16 cellular contexts compared by ENCODE assay signal in genomic region chr14:67680941-67681340, GRCh38. TPM values are rescaled to one million over a fixed set of nuclear protein-coding genes. Genes with fewer than 3 reads are reported as not detected.
DNase-seq lines count a peak whose midpoint lies in the region; ATAC-seq and TF ChIP-seq lines count a peak whose summit lies in the region.
"Had no signal": no experiment of that assay in that cellular context is flagged by ENCODE, and none has a peak within 500 bp of the region (broad histone marks: within the 10 kb centered on the region; RNA-seq: fewer than 3 reads in every experiment).

No MANE protein-coding gene starts in this region.

- DNase-seq in activated T-cell treated with anti-CD3 and anti-CD28 coated beads, Interleukin-2, amount 50 U/mL, for 24 hours, result no peak
- no peak for DNase-seq in activated T-cell treated with anti-CD3 and anti-CD28 coated beads, Interleukin-2, amount 50 U/mL, for 48 hours
- DNase-seq in NOMO-1 (lab: John Stamatoyannopoulos, UW; ENCODE audit: unreplicated experiment in 2 of 2) (peak; percentile 47 to 66), neural crest cell (ENCODE audit: low read depth, low spot score) (no peak), superior temporal gyrus (ENCODE audit: extremely low spot score) (no peak)
- no peak for DNase-seq in NK-92 treated with Interleukin-12 subunit alpha and Interleukin-12 subunit beta, amount 100 ng/mL, for 24 hours (lab: John Stamatoyannopoulos, UW)
- DNase-seq: ACHN; activated T-cell treated with anti-CD3 and anti-CD28 coated beads for 4 hours; DMS53; NCI-H1436 treated with DMSO at 0.1 percent for 48 hours; NCI-H446; stimulated activated CD4-positive, alpha-beta T cell treated with anti-CD3 and anti-CD28 coated beads, Interleukin-12 subunit alpha, Interleukin-12 subunit beta, amount 100 ng/mL, for 4 hours had no signal

- H3K9me3 Mint-ChIP-seq in activated T-cell treated with anti-CD3 and anti-CD28 coated beads, Interleukin-2, amount 50 U/mL, for 24 hours, result no peaks in the 10 kb centered on the region
- no peaks in the 10 kb centered on the region for H3K9me3 Mint-ChIP-seq in activated T-helper 17 cell treated with anti-CD3 and anti-CD28 coated beads, Interleukin-2, amount 50 U/mL, for 72 hours
- no peaks in the 10 kb centered on the region for H3K9me3 Mint-ChIP-seq in neural crest cell
- H3K9me3 Mint-ChIP-seq: mesothelial cell of epicardium had no signal

- ATAC-seq in activated T-helper 17 cell treated with anti-CD3 and anti-CD28 coated beads, Interleukin-2, amount 50 U/mL, for 72 hours (replicated peaks), result no peak
- ATAC-seq in GM21576 (IDR thresholded peaks at IDR 0.05; ENCODE audit: unreplicated experiment), result no peak

- no peak overlapping the region for H3K4me3 Mint-ChIP-seq in activated T-cell treated with anti-CD3 and anti-CD28 coated beads, Interleukin-2, amount 50 U/mL, for 24 hours
- no peak overlapping the region for H3K4me3 Mint-ChIP-seq in activated T-helper 17 cell treated with anti-CD3 and anti-CD28 coated beads, Interleukin-2, amount 50 U/mL, for 72 hours
- H3K4me3 Mint-ChIP-seq in neural crest cell, result no peak overlapping the region
- H3K4me3 Mint-ChIP-seq: mesothelial cell of epicardium had no signal

- peaks cover 41% of the 10 kb centered on the region for H3K4me1 Mint-ChIP-seq in activated T-cell treated with anti-CD3 and anti-CD28 coated beads, Interleukin-2, amount 50 U/mL, for 24 hours (ENCODE audit: low read depth)
- H3K4me1 Mint-ChIP-seq in activated T-helper 17 cell treated with anti-CD3 and anti-CD28 coated beads, Interleukin-2, amount 50 U/mL, for 72 hours, result peaks cover 29% of the 10 kb centered on the region
- H3K4me1 Mint-ChIP-seq in neural crest cell, result no peaks in the 10 kb centered on the region

- no peaks in the 10 kb centered on the region for H3K27me3 Mint-ChIP-seq in activated T-cell treated with anti-CD3 and anti-CD28 coated beads, Interleukin-2, amount 50 U/mL, for 24 hours
- no peaks in the 10 kb centered on the region for H3K27me3 Mint-ChIP-seq in activated T-helper 17 cell treated with anti-CD3 and anti-CD28 coated beads, Interleukin-2, amount 50 U/mL, for 72 hours
- H3K27me3 Mint-ChIP-seq in neural crest cell (ENCODE audit: low read depth), result no peaks in the 10 kb centered on the region

- TF ChIP-seq CTCF in neural crest cell (conservative IDR thresholded peaks at IDR 0.05), result no peak

- H3K27ac Mint-ChIP-seq in activated T-cell treated with anti-CD3 and anti-CD28 coated beads, Interleukin-2, amount 50 U/mL, for 24 hours, result peak overlapping the region; percentile 76
- H3K27ac Mint-ChIP-seq in activated T-helper 17 cell treated with anti-CD3 and anti-CD28 coated beads, Interleukin-2, amount 50 U/mL, for 72 hours, result peak overlapping the region; percentile 80
- peak overlapping the region; percentile 47 for H3K27ac Mint-ChIP-seq in neural crest cell (ENCODE audit: unreplicated experiment)
- H3K27ac Mint-ChIP-seq: mesothelial cell of epicardium had no signal

- H3K36me3 Mint-ChIP-seq in activated T-cell treated with anti-CD3 and anti-CD28 coated beads, Interleukin-2, amount 50 U/mL, for 24 hours (ENCODE audit: low read depth), result peaks cover 91% of the 10 kb centered on the region
- peaks cover 85% of the 10 kb centered on the region for H3K36me3 Mint-ChIP-seq in activated T-helper 17 cell treated with anti-CD3 and anti-CD28 coated beads, Interleukin-2, amount 50 U/mL, for 72 hours (ENCODE audit: low read depth)
- peaks cover 22% of the 10 kb centered on the region for H3K36me3 Mint-ChIP-seq in neural crest cell (ENCODE audit: low read depth)

RNA-seq across cellular contexts. Expression of gene VTI1B, which starts 6.5 kb away (rescaled TPM):
- 10 to 100 TPM; 29.3 to 68.1 TPM for total RNA-seq in activated T-helper 17 cell treated with anti-CD3 and anti-CD28 coated beads, Interleukin-2, amount 50 U/mL, for 72 hours
- 103 and 112 TPM in 2 replicates for total RNA-seq in neural crest cell

RNA-seq across cellular contexts. Expression of gene RDH11, which starts 14.6 kb away (rescaled TPM):
- 10 to 100 TPM; 40.3 to 44.6 TPM for total RNA-seq in activated T-helper 17 cell treated with anti-CD3 and anti-CD28 coated beads, Interleukin-2, amount 50 U/mL, for 72 hours
- 78.4 and 79.9 TPM in 2 replicates for total RNA-seq in neural crest cell

RNA-seq across cellular contexts. Expression of gene RDH12, which starts 20.7 kb away (rescaled TPM):
- not detected for total RNA-seq in activated T-helper 17 cell treated with anti-CD3 and anti-CD28 coated beads, Interleukin-2, amount 50 U/mL, for 72 hours
- total RNA-seq in neural crest cell, result not detected in 2 replicates
- total RNA-seq: dermis microvascular lymphatic vessel endothelial cell, mesothelial cell of epicardium had no signal

Comparison
In these comparisons a context has a peak if more than half of its experiments do, and no peak if none do; other contexts are left out.
1. DNase-seq: peak in NOMO-1 (2 of 2); none in activated T-cell treated with anti-CD3 and anti-CD28 coated beads, Interleukin-2, amount 50 U/mL, for 24 hours (single experiment), activated T-cell treated with anti-CD3 and anti-CD28 coated beads, Interleukin-2, amount 50 U/mL, for 48 hours (0 of 2), neural crest cell (single experiment), superior temporal gyrus (single experiment) and NK-92 treated with Interleukin-12 subunit alpha and Interleukin-12 subunit beta, amount 100 ng/mL, for 24 hours (single experiment).
2. Peak in every context shown above with its lines, with median percentiles within 50 percentile points of each other: H3K27ac Mint-ChIP-seq.